ENCODE assay signal across 10 cellular contexts in the genomic region with DNA sequence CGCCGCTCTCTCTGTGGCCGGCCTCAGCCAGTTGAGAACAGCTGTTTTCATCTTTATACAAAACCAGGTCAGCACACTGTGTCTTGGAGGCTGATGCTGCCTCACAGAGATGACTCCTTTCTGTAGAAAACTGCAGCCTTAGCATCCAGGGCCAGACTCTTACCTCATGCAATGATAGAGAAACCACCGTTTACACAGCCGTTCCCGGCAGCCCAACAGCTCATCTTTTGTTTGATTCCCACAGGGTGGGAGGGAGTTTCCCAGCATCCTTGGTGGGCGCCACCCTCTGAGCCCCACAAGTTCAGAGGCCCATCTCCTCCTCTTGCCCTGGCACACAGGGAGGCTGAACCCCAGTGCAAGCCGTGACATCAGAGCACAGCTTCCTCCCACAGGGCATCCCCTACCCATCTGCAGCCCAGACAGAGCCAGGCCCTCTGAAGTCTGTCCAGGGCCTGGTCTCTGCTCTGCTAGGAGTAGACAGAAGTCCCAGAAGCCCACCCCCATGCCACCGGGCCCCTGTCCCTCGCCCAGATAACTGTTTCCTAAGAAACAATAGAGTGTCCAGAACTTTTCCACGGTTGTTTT.
A peak's percentile ranks its signal among the peaks of the same experiment; 100 is the strongest.
DNase-seq lines count a peak whose midpoint lies in the region; ATAC-seq and TF ChIP-seq lines count a peak whose summit lies in the region.
"Had no signal": no experiment of that assay in that cellular context is flagged by ENCODE, and none has a peak within 500 bp of the region (broad histone marks: within the 10 kb centered on the region; RNA-seq: fewer than 3 reads in every experiment).

No MANE protein-coding gene starts in this region.

- H3K36me3 Mint-ChIP-seq in activated T-helper 2 cell treated with anti-CD3 and anti-CD28 coated beads, Interferon-gamma antibody, Interleukin-2, Interleukin-4, amounts not matched to agents 10 μg/mL and 5 μg/mL and 100 μg/mL, durations not matched to agents 14 hours and 24 hours and 36 hours (ENCODE audit: low read depth), result no peaks in the 10 kb centered on the region

- no peaks in the 10 kb centered on the region for H3K4me1 Mint-ChIP-seq in activated T-helper 2 cell treated with anti-CD3 and anti-CD28 coated beads, Interferon-gamma antibody, Interleukin-2, Interleukin-4, amounts not matched to agents 10 μg/mL and 5 μg/mL and 100 μg/mL, durations not matched to agents 14 hours and 24 hours and 36 hours (ENCODE audit: low read depth)

- no peak overlapping the region for H3K27ac Mint-ChIP-seq in activated T-helper 2 cell treated with anti-CD3 and anti-CD28 coated beads, Interferon-gamma antibody, Interleukin-2, Interleukin-4, amounts not matched to agents 10 μg/mL and 5 μg/mL and 100 μg/mL, durations not matched to agents 14 hours and 24 hours and 36 hours

- no peaks in the 10 kb centered on the region for H3K36me3 ChIP-seq in testis (ENCODE audit: low read depth, missing control alignments)

- no peaks in the 10 kb centered on the region for H3K27me3 ChIP-seq in testis

- DNase-seq in activated T-helper 2 cell treated with anti-CD3 and anti-CD28 coated beads, Interferon-gamma antibody, Interleukin-2, Interleukin-4, amounts not matched to agents 10 μg/mL and 5 μg/mL and 100 μg/mL, durations not matched to agents 14 hours and 24 hours and 36 hours (ENCODE audit: low spot score), result peak; percentile 6
- DNase-seq in fibroblast of mammary gland (ENCODE audit: low read depth) (peak; percentile 71), mucosa of gallbladder (ENCODE audit: low spot score) (peak; percentile 51), testis (peak; percentile 79), dermis blood vessel endothelial cell (no peak), putamen (ENCODE audit: low spot score) (no peak)
- no peak for DNase-seq in activated CD4-positive, alpha-beta T cell treated with anti-CD3 and anti-CD28 coated beads for 4 hours
- DNase-seq: DMS79 treated with DMSO at 0.1 percent for 48 hours, NCI-H446 treated with DMSO at 0.1 percent for 48 hours had no signal

- no peaks in the 10 kb centered on the region for H3K9me3 Mint-ChIP-seq in activated T-helper 2 cell treated with anti-CD3 and anti-CD28 coated beads, Interferon-gamma antibody, Interleukin-2, Interleukin-4, amounts not matched to agents 10 μg/mL and 5 μg/mL and 100 μg/mL, durations not matched to agents 14 hours and 24 hours and 36 hours

- H3K4me1 ChIP-seq in testis, result peaks cover 51% of the 10 kb centered on the region

- no peak for TF ChIP-seq CTCF in fibroblast of mammary gland (conservative IDR thresholded peaks at IDR 0.05; ENCODE audit: control insufficient read depth, insufficient read depth, low read depth, low read length)
- no peak for TF ChIP-seq CTCF in testis (IDR thresholded peaks at IDR 0.05)

- no peak overlapping the region for H3K4me3 Mint-ChIP-seq in activated T-helper 2 cell treated with anti-CD3 and anti-CD28 coated beads, Interferon-gamma antibody, Interleukin-2, Interleukin-4, amounts not matched to agents 10 μg/mL and 5 μg/mL and 100 μg/mL, durations not matched to agents 14 hours and 24 hours and 36 hours (ENCODE audit: low read depth)

- no peak for ATAC-seq in HG03565 (IDR thresholded peaks at IDR 0.05; ENCODE audit: unreplicated experiment)

- H3K9me3 ChIP-seq in testis, result no peaks in the 10 kb centered on the region

- no peak for TF ChIP-seq POLR2A in testis (IDR thresholded peaks at IDR 0.05)

- H3K27me3 Mint-ChIP-seq in activated T-helper 2 cell treated with anti-CD3 and anti-CD28 coated beads, Interferon-gamma antibody, Interleukin-2, Interleukin-4, amounts not matched to agents 10 μg/mL and 5 μg/mL and 100 μg/mL, durations not matched to agents 14 hours and 24 hours and 36 hours (ENCODE audit: low read depth), result no peaks in the 10 kb centered on the region

- H3K27ac ChIP-seq in testis, result peak overlapping the region; percentile 63 to 71

- intact Hi-C loops in activated T-helper 2 cell treated with anti-CD3 and anti-CD28 coated beads, Interferon-gamma antibody, Interleukin-2, Interleukin-4, amounts not matched to agents 10 μg/mL and 5 μg/mL and 100 μg/mL, durations not matched to agents 14 hours and 24 hours and 36 hours (cut with micrococcal nuclease), result no loop called here
- intact Hi-C loops in testis (cut with DNase I; ENCODE audit: low total_unique reads), result no loop called here

- no peak overlapping the region for H3K4me3 ChIP-seq in fibroblast of mammary gland (ENCODE audit: control insufficient read depth, low read depth, low read length)
- no peak overlapping the region for H3K4me3 ChIP-seq in testis

- 49 to 57% methylated on average over 11 of the region's 11 CpGs for WGBS in testis, 2 donors

Comparison
In these comparisons a context has a peak if more than half of its experiments do, and no peak if none do; other contexts are left out.
1. DNase-seq: peak in activated T-helper 2 cell treated with anti-CD3 and anti-CD28 coated beads, Interferon-gamma antibody, Interleukin-2, Interleukin-4, amounts not matched to agents 10 μg/mL and 5 μg/mL and 100 μg/mL, durations not matched to agents 14 hours and 24 hours and 36 hours (single experiment), fibroblast of mammary gland (single experiment), mucosa of gallbladder (single experiment) and testis (single experiment); none in dermis blood vessel endothelial cell (single experiment), activated CD4-positive, alpha-beta T cell treated with anti-CD3 and anti-CD28 coated beads for 4 hours (0 of 2) and putamen (single experiment).